In the genomic region with DNA sequence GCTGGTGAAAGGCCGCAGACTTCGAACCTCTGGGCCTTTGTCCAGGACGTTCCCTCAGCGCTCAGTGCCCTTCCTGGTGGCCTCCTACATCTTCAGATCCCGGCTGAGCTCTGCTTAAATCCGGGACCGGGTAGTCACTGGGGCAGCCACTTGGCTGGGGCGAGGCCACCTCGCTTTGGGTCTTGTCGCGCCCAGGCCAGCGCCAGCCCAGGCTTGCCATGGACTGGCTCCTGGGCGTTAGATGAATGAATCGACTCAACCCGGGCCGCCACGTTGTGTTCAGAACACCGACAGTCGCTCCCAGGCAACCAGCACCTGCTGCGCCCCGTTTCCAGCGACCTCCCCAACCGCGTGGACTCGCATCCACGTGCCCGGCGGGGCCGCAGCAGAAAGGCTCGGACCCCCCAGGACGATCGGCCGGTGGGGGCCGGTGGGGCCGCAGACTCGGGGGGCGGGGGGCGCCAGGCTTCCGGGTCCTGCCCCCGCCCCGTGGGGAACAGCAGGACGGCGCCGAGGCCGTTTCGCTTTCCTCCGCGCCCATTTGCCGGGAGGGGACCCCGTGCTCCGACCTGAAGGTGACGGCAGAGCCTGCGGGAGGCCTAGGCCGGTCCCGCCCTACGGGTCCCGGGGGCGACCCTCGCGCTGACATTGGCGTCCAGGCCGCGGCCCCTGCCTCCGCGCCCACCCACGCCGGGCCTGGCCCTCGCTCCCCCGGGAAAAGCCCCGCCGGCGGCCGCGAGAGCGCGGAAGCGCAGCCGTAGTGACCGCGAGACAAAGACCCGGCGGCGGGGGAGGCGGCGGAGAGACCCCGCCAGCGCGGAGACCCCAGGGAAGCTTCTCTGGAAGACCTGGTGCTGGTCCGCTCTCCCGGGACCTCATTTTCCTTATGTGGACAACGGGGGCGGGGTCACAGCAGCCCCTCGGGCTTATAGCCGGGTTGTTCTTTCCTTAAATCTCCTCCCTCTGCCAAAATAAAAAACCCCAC, we compare ENCODE assay signal across 8 cellular contexts. TPM values are rescaled to one million over a fixed set of nuclear protein-coding genes. Genes with fewer than 3 reads are reported as not detected.
DNase-seq lines count a peak whose midpoint lies in the region; ATAC-seq and TF ChIP-seq lines count a peak whose summit lies in the region.

No MANE protein-coding gene starts in this region.

- H3K36me3 Mint-ChIP-seq in progenitor cell of endocrine pancreas (ENCODE audit: insufficient read depth): no peaks in the 10 kb centered on the region

- H3K27me3 Mint-ChIP-seq in progenitor cell of endocrine pancreas: peaks cover 2% of the 10 kb centered on the region

- H3K4me1 Mint-ChIP-seq in progenitor cell of endocrine pancreas (ENCODE audit: low read depth): no peaks in the 10 kb centered on the region

- H3K9me3 Mint-ChIP-seq in progenitor cell of endocrine pancreas (ENCODE audit: low read depth): no peaks in the 10 kb centered on the region

- ATAC-seq in GM18502 (IDR thresholded peaks at IDR 0.05; ENCODE audit: poor library complexity, unreplicated experiment) (peak; percentile 49), Right ventricle myocardium inferior (peak; percentile 62), HG03432 (IDR thresholded peaks at IDR 0.05; ENCODE audit: unreplicated experiment) (no peak)

- peak overlapping the region; percentile 67 for H3K4me3 Mint-ChIP-seq in progenitor cell of endocrine pancreas (ENCODE audit: low read depth)

- intact Hi-C loops in Right ventricle myocardium inferior (cut with DNase I): no loop called here

- DNase-seq in NCI-H748 treated with DMSO at 0.1 percent for 48 hours (lab: John Stamatoyannopoulos, UW): peak; percentile 14
- peak; percentile 45 for DNase-seq in activated effector memory CD4-positive, alpha-beta T cell treated with Interleukin-2 at 50 U/mL for 16 hours
- DNase-seq in Right ventricle myocardium inferior (ENCODE audit: missing footprints): peak; percentile 74
- DNase-seq in progenitor cell of endocrine pancreas (ENCODE audit: low spot score, unreplicated experiment): peak; percentile 31
- no peak for DNase-seq in cortex of kidney (lab: John Stamatoyannopoulos, UW)
- DNase-seq in NCI-H187 (lab: John Stamatoyannopoulos, UW): no peak

- H3K27ac Mint-ChIP-seq in progenitor cell of endocrine pancreas: no peak overlapping the region

- TF ChIP-seq CTCF in progenitor cell of endocrine pancreas (IDR thresholded peaks at IDR 0.05; ENCODE audit: unreplicated experiment): no peak

RNA-seq across cellular contexts. Expression of a gene that starts 37.3 kb away (rescaled TPM):
- 11.9 TPM for total RNA-seq in Right ventricle myocardium inferior
- total RNA-seq in progenitor cell of endocrine pancreas: 36.4 and 41.9 TPM in 2 replicates

RNA-seq across cellular contexts. Expression of a gene that starts 45.6 kb away (rescaled TPM):
- 148 TPM for total RNA-seq in Right ventricle myocardium inferior
- total RNA-seq in progenitor cell of endocrine pancreas: 24.5 and 26.5 TPM in 2 replicates

Comparison
In these comparisons a context has a peak if more than half of its experiments do, and no peak if none do; other contexts are left out.
1. DNase-seq: peak in NCI-H748 treated with DMSO at 0.1 percent for 48 hours (single experiment), activated effector memory CD4-positive, alpha-beta T cell treated with Interleukin-2 at 50 U/mL for 16 hours (single experiment), Right ventricle myocardium inferior (single experiment) and progenitor cell of endocrine pancreas (single experiment); none in cortex of kidney (single experiment) and NCI-H187 (0 of 2).